ENCODE assay signal across 8 cellular contexts in genomic region chr12:53989227-53990113, GRCh38. TPM values are rescaled to one million over a fixed set of nuclear protein-coding genes. Genes with fewer than 3 reads are reported as not detected.
DNase-seq lines count a peak whose midpoint lies in the region; ATAC-seq and TF ChIP-seq lines count a peak whose summit lies in the region.

No MANE protein-coding gene starts in this region.

- peak overlapping the region; percentile 1; the same call in 1 of the 2 replicates for H3K27ac ChIP-seq in WERI-Rb-1

- H3K27me3 ChIP-seq in WERI-Rb-1 (ENCODE audit: insufficient read depth, low read depth, severe bottlenecking), result no peaks in the 10 kb centered on the region

- peak; percentile 46; the same call in 1 of the 2 replicates for TF ChIP-seq CTCF in WERI-Rb-1 (IDR thresholded peaks at IDR 0.05; ENCODE audit: low read depth, low read length)

- no peaks in the 10 kb centered on the region for H3K9me3 ChIP-seq in WERI-Rb-1 (ENCODE audit: severe bottlenecking)

- peaks cover 91% of the 10 kb centered on the region for H3K27me3 Mint-ChIP-seq in activated naive CD4-positive, alpha-beta T cell treated with anti-CD3 and anti-CD28 coated beads for 36 hours (ENCODE audit: low read depth)

- no peak overlapping the region for H3K4me3 Mint-ChIP-seq in activated naive CD4-positive, alpha-beta T cell treated with anti-CD3 and anti-CD28 coated beads for 36 hours

- H3K4me3 ChIP-seq in WERI-Rb-1 (ENCODE audit: low read depth, low read length), result no peak overlapping the region

- peaks cover 2% of the 10 kb centered on the region for H3K36me3 Mint-ChIP-seq in activated naive CD4-positive, alpha-beta T cell treated with anti-CD3 and anti-CD28 coated beads for 36 hours (ENCODE audit: low read depth)

- ATAC-seq in HG02938 (IDR thresholded peaks at IDR 0.05; ENCODE audit: unreplicated experiment), result no peak
- no peak for ATAC-seq in GM18519 (IDR thresholded peaks at IDR 0.05; ENCODE audit: low FRiP score, unreplicated experiment)
- ATAC-seq in GM21390 (IDR thresholded peaks at IDR 0.05; ENCODE audit: unreplicated experiment), result no peak

- CTCF ChIA-PET in activated naive CD4-positive, alpha-beta T cell treated with anti-CD3 and anti-CD28 coated beads for 36 hours (lab: Charles Lee), result interaction anchor here (1.7 to 4.9 kb wide), 3 partner anchors 17 to 216 kb away, joined by 4 to 38 read pairs (median 4); partner anchors contain the start of gene HOXC8

- H3K4me1 Mint-ChIP-seq in activated naive CD4-positive, alpha-beta T cell treated with anti-CD3 and anti-CD28 coated beads for 36 hours (ENCODE audit: low read depth), result peaks cover 38% of the 10 kb centered on the region

- peak; percentile 66 for DNase-seq in activated naive CD4-positive, alpha-beta T cell treated with anti-CD3 and anti-CD28 coated beads for 36 hours
- DNase-seq in activated naive CD4-positive, alpha-beta T cell treated with Interleukin-2 at 50 U/mL for 16 hours, result no peak
- DNase-seq in LoVo (ENCODE audit: low spot score), result peak; percentile 74
- DNase-seq in WERI-Rb-1, result peak; percentile 43
- peak; percentile 41 for DNase-seq in kidney glomerular epithelial cell (lab: John Stamatoyannopoulos, UW)

- no peaks in the 10 kb centered on the region for H3K36me3 ChIP-seq in WERI-Rb-1

- H3K27ac Mint-ChIP-seq in activated naive CD4-positive, alpha-beta T cell treated with anti-CD3 and anti-CD28 coated beads for 36 hours, result peak overlapping the region; percentile 19

- H3K9me3 Mint-ChIP-seq in activated naive CD4-positive, alpha-beta T cell treated with anti-CD3 and anti-CD28 coated beads for 36 hours, result no peaks in the 10 kb centered on the region

- intact Hi-C loops in activated naive CD4-positive, alpha-beta T cell treated with anti-CD3 and anti-CD28 coated beads for 36 hours (cut with micrococcal nuclease), result loop anchor here (5.0 kb wide), 3 partner anchors 37 to 293 kb away; partner anchors contain the start of genes CBX5, HNRNPA1 and HOXC12

RNA-seq across cellular contexts. Expression of gene HOXC10, which starts 4.5 kb away (rescaled TPM):
- not detected for total RNA-seq in activated naive CD4-positive, alpha-beta T cell treated with anti-CD3 and anti-CD28 coated beads for 36 hours

RNA-seq across cellular contexts. Expression of gene HOXC9, which starts 10.5 kb away (rescaled TPM):
- not detected for total RNA-seq in activated naive CD4-positive, alpha-beta T cell treated with anti-CD3 and anti-CD28 coated beads for 36 hours

RNA-seq across cellular contexts. Expression of gene HOTAIR, which starts 14.7 kb away (rescaled TPM):
- total RNA-seq in activated naive CD4-positive, alpha-beta T cell treated with anti-CD3 and anti-CD28 coated beads for 36 hours, result not detected

RNA-seq across cellular contexts. Expression of gene HOXC11, which starts 16.5 kb away (rescaled TPM):
- not detected for total RNA-seq in activated naive CD4-positive, alpha-beta T cell treated with anti-CD3 and anti-CD28 coated beads for 36 hours

RNA-seq across cellular contexts. Expression of gene HOXC8, which starts 19.3 kb away (rescaled TPM):
- total RNA-seq in activated naive CD4-positive, alpha-beta T cell treated with anti-CD3 and anti-CD28 coated beads for 36 hours, result not detected
